In the genomic region with DNA sequence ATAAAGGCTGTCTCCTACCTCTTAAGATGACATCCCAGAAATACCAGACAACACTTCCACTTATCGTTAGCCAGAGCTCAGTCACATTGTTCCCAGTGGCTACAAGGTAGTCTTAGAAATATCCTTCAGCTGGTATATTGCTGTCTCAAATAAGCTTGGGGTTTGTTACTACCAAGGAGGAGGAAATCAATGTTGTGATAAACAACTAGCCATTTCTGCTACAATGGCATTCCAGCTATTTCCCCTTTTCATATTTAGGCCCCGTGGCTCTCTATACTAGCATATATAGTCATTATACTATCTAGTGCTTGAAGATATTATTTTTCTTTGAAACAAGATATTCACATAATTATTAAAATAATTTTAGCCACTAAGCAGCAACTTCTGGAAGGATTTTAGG, we compare ENCODE assay signal across 16 cellular contexts. TPM values are rescaled to one million over a fixed set of nuclear protein-coding genes. Genes with fewer than 3 reads are reported as not detected.
A peak's percentile ranks its signal among the peaks of the same experiment; 100 is the strongest.
DNase-seq lines count a peak whose midpoint lies in the region; TF ChIP-seq lines count a peak whose summit lies in the region.
"Had no signal": no experiment of that assay in that cellular context is flagged by ENCODE, and none has a peak within 500 bp of the region (broad histone marks: within the 10 kb centered on the region; RNA-seq: fewer than 3 reads in every experiment).

No MANE protein-coding gene starts in this region.

- peak; percentile 4 for DNase-seq in EH (ENCODE audit: low read depth)
- DNase-seq in endothelial cell (ENCODE audit: low spot score) = no peak
- peak; percentile 20 for DNase-seq in glomerular endothelial cell (ENCODE audit: extremely low read depth, low read depth, low spot score)
- DNase-seq in pulmonary artery endothelial cell (ENCODE audit: low read depth, low spot score) = peak; percentile 7
- DNase-seq in COLO668 (lab: John Stamatoyannopoulos, UW; ENCODE audit: unreplicated experiment) = no peak
- DNase-seq in SJCRH30 = no peak
- no peak for DNase-seq in NCI-H345 treated with DMSO at 0.1 percent for 48 hours (lab: John Stamatoyannopoulos, UW; ENCODE audit: unreplicated experiment)
- DNase-seq: Calu3; CD4-positive, alpha-beta memory T cell; DMS79 treated with DMSO at 0.1 percent for 48 hours; EL; H9 had no signal

- no peaks in the 10 kb centered on the region for H3K9me3 ChIP-seq in SJCRH30 (replicated peaks)
- H3K9me3 ChIP-seq: BLaER1 had no signal

- peak overlapping the region; percentile 89 for H3K27ac Mint-ChIP-seq in endothelial cell (ENCODE audit: unreplicated experiment)
- H3K27ac Mint-ChIP-seq: CD14-positive monocyte, H9, IgD-negative memory B cell had no signal

- H3K36me3 Mint-ChIP-seq in endothelial cell (ENCODE audit: low read depth, unreplicated experiment) = peaks cover 21% of the 10 kb centered on the region

- H3K27ac ChIP-seq in SJCRH30 = no peak overlapping the region
- H3K27ac ChIP-seq: 22Rv1, BLaER1 had no signal

- peaks cover 7% of the 10 kb centered on the region for H3K4me1 Mint-ChIP-seq in endothelial cell (ENCODE audit: unreplicated experiment)
- H3K4me1 Mint-ChIP-seq: H9, IgD-negative memory B cell had no signal

- no peaks in the 10 kb centered on the region for H3K27me3 Mint-ChIP-seq in endothelial cell (ENCODE audit: unreplicated experiment)
- H3K27me3 Mint-ChIP-seq: CD4-positive, alpha-beta memory T cell; IgD-negative memory B cell had no signal

- no peaks in the 10 kb centered on the region for H3K27me3 ChIP-seq in SJCRH30
- H3K27me3 ChIP-seq: BLaER1 had no signal

- H3K4me3 Mint-ChIP-seq in endothelial cell (ENCODE audit: unreplicated experiment) = no peak overlapping the region
- H3K4me3 Mint-ChIP-seq: CD14-positive monocyte; CD4-positive, alpha-beta memory T cell; H9; IgD-negative memory B cell had no signal

- H3K9me3 Mint-ChIP-seq in endothelial cell (ENCODE audit: unreplicated experiment) = no peaks in the 10 kb centered on the region
- H3K9me3 Mint-ChIP-seq: CD14-positive monocyte, H9, IgD-negative memory B cell had no signal

- no peak overlapping the region for H3K4me3 ChIP-seq in SJCRH30
- H3K4me3 ChIP-seq: BLaER1 had no signal

- no peaks in the 10 kb centered on the region for H3K4me1 ChIP-seq in SJCRH30
- H3K4me1 ChIP-seq: BLaER1 had no signal

- TF ChIP-seq CTCF in endothelial cell (IDR thresholded peaks at IDR 0.05; ENCODE audit: unreplicated experiment) = no peak

- peaks cover 23% of the 10 kb centered on the region for H3K36me3 ChIP-seq in SJCRH30

RNA-seq across cellular contexts. Expression of a gene that starts 56.5 kb away (rescaled TPM):
- 59.8 TPM for total RNA-seq in endothelial cell (ENCODE audit: unreplicated experiment)
- total RNA-seq in glomerular endothelial cell = 31.7 and 48.2 TPM in 2 replicates
- total RNA-seq in pulmonary artery endothelial cell = 38.1 and 62.2 TPM in 2 replicates
- 44.3 and 47.2 TPM in 2 replicates for total RNA-seq in SJCRH30 (2014; rRNA removed; shearing (Covaris generic))

Comparison
In these comparisons a context has a peak if more than half of its experiments do, and no peak if none do; other contexts are left out.
1. DNase-seq: peak in EH (single experiment), glomerular endothelial cell (single experiment) and pulmonary artery endothelial cell (single experiment); none in endothelial cell (single experiment), COLO668 (single experiment), SJCRH30 (0 of 2) and NCI-H345 treated with DMSO at 0.1 percent for 48 hours (single experiment).